ENCODE assay signal across 8 cellular contexts in genomic region chr12:120528861-120529525, GRCh38. TPM values are rescaled to one million over a fixed set of nuclear protein-coding genes. Genes with fewer than 3 reads are reported as not detected.
DNase-seq lines count a peak whose midpoint lies in the region; ATAC-seq and TF ChIP-seq lines count a peak whose summit lies in the region.

TSS of gene COQ5 (minus strand) at chr12:120529158. CDS start at chr12:120529141, 17 bp downstream.

- H3K4me3 ChIP-seq in left lung, result peak within 1 kb of the TSS; percentile 59 to 78

- no peaks in the 10 kb centered on the region for H3K36me3 ChIP-seq in left lung

- no peaks in the 10 kb centered on the region for H3K9me3 Mint-ChIP-seq in dendritic cell treated with granulocyte-macrophage colony-stimulating factor and Interleukin-4, amounts not matched to agents 40 ng/mL and 50 ng/mL, for 4 days

- no peaks in the 10 kb centered on the region for H3K27me3 Mint-ChIP-seq in dendritic cell treated with granulocyte-macrophage colony-stimulating factor and Interleukin-4, amounts not matched to agents 40 ng/mL and 50 ng/mL, for 4 days

- H3K4me1 ChIP-seq in left lung, result peaks cover 6 to 31% of the 10 kb centered on the region in 2 donors

- peak within 1 kb of the TSS; percentile 100 for H3K4me3 Mint-ChIP-seq in dendritic cell treated with granulocyte-macrophage colony-stimulating factor and Interleukin-4, amounts not matched to agents 40 ng/mL and 50 ng/mL, for 4 days

- peak; percentile 92 for TF ChIP-seq POLR2A in GM19099 (IDR thresholded peaks at IDR 0.05; ENCODE audit: extremely low read depth, insufficient read length, low read depth)

- DNase-seq in AML-193 (lab: John Stamatoyannopoulos, UW) (peak; percentile 62 to 72), NCI-H524 treated with DMSO at 0.1 percent for 48 hours (lab: John Stamatoyannopoulos, UW) (peak; percentile 52), left lung (peak; percentile 92 to 96)
- peak; percentile 80 to 82 for DNase-seq in activated CD4-positive, alpha-beta T cell treated with anti-CD3 and anti-CD28 coated beads, Interleukin-2, amount 50 U/mL, for 4 hours
- peak; percentile 78 to 79 for DNase-seq in stimulated activated CD4-positive, alpha-beta T cell treated with anti-CD3 and anti-CD28 coated beads, Interleukin-2, amount 100 ng/mL, for 48 hours

- no peak for TF ChIP-seq CTCF in left lung (IDR thresholded peaks at IDR 0.05)

- intact Hi-C loops in dendritic cell treated with granulocyte-macrophage colony-stimulating factor and Interleukin-4, amounts not matched to agents 40 ng/mL and 50 ng/mL, for 4 days (cut with micrococcal nuclease), result loop anchor here (1.0 kb wide), 1 partner anchor 33 kb away; the partner anchor contains the start of gene DYNLL1
- intact Hi-C loops in left lung (cut with DNase I), result no loop called here

- no peaks in the 10 kb centered on the region for H3K27me3 ChIP-seq in left lung

- H3K9me3 ChIP-seq in left lung, result no peaks in the 10 kb centered on the region

- H3K4me1 Mint-ChIP-seq in dendritic cell treated with granulocyte-macrophage colony-stimulating factor and Interleukin-4, amounts not matched to agents 40 ng/mL and 50 ng/mL, for 4 days (ENCODE audit: low read depth), result peaks cover 12% of the 10 kb centered on the region

- peak within 1 kb of the TSS; percentile 96 for H3K27ac Mint-ChIP-seq in dendritic cell treated with granulocyte-macrophage colony-stimulating factor and Interleukin-4, amounts not matched to agents 40 ng/mL and 50 ng/mL, for 4 days

- peaks cover 13% of the 10 kb centered on the region for H3K36me3 Mint-ChIP-seq in dendritic cell treated with granulocyte-macrophage colony-stimulating factor and Interleukin-4, amounts not matched to agents 40 ng/mL and 50 ng/mL, for 4 days (ENCODE audit: low read depth)

- ATAC-seq in HG03439 (IDR thresholded peaks at IDR 0.05; ENCODE audit: unreplicated experiment) (peak; percentile 81), left lung (peak; percentile 95)

- H3K27ac ChIP-seq in left lung, result peak within 1 kb of the TSS; percentile 89 to 95

RNA-seq across cellular contexts. Expression of gene COQ5, which starts in this region (rescaled TPM):
- 10 to 100 TPM; 23.1 to 27.9 TPM for total RNA-seq in left lung

Comparison
In these comparisons a context has a peak if more than half of its experiments do, and no peak if none do; other contexts are left out.
1. Peak in every context shown above with its lines: DNase-seq, ATAC-seq, H3K4me3 ChIP-seq and H3K27ac ChIP-seq.